ENCODE assay signal across 1 cellular context in the genomic region with DNA sequence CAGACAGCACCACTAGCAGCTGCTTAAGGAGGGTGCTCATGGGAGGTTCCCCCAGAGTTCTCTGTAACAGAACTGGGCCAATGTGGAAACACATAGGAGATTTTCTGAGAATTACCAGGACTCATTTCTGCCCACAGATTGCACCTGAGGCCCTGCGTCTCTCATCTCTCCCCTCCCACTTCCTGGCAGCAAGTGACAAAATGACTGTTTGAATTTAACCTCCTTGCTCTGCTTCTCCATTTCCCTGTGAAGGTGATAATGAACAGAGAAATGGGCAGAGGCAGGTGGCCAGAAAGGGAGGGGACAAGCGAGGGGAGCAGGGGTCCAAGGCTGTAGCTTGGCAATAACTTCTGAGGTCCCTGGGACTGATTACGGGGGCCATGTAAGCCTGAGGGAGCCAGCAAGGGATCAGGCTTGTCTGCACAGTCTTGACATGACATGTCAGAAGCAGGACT.
A peak's percentile ranks its signal among the peaks of the same experiment; 100 is the strongest.
TF ChIP-seq lines count a peak whose summit lies in the region.

No MANE protein-coding gene starts in this region.

TF ChIP-seq in GM12878, 131 proteins besides CTCF, POLR2A, EP300 and RAD21 (continued from another document and continues in another):
- TF ChIP-seq BRCA1 (IDR thresholded peaks at IDR 0.05; ENCODE audit: low read depth, low read length) (no peak), USF2 (IDR thresholded peaks at IDR 0.05; ENCODE audit: borderline replicate concordance, low read depth, low read length) (no peak), NFIC (IDR thresholded peaks at IDR 0.05; ENCODE audit: low read depth, low read length) (no peak), CHD2 (IDR thresholded peaks at IDR 0.05; ENCODE audit: borderline replicate concordance, low read depth, low read length) (peak; percentile 58; the same call in 1 of the 2 replicates), REST (IDR thresholded peaks at IDR 0.05; ENCODE audit: low read depth, low read length) (no peak), TCF12 (IDR thresholded peaks at IDR 0.05; ENCODE audit: low read depth, low read length) (peak; percentile 84), JUNB (IDR thresholded peaks at IDR 0.05) (0 out of 2 replicates have a peak, but pooled peaks have one; percentile 18), PML (IDR thresholded peaks at IDR 0.05; ENCODE audit: low read length) (no peak), IRF5 (IDR thresholded peaks at IDR 0.05; ENCODE audit: borderline replicate concordance) (no peak), GATAD2B (conservative IDR thresholded peaks at IDR 0.05; ENCODE audit: low read depth) (no peak; the same call in 1 of the 2 replicates), ZNF592 (IDR thresholded peaks at IDR 0.05) (no peak), SMAD1 (IDR thresholded peaks at IDR 0.05; ENCODE audit: low read depth, partially characterized antibody) (no peak), CBFB (IDR thresholded peaks at IDR 0.05; ENCODE audit: low read depth) (no peak), SRF (IDR thresholded peaks at IDR 0.05; ENCODE audit: low read depth in 2 of 2, low read length in 2 of 2) (no peak), ETV6 (conservative IDR thresholded peaks at IDR 0.05 in 1 of 2, IDR thresholded peaks at IDR 0.05 in 1 of 2; ENCODE audit: borderline replicate concordance in 1 of 2, low read depth in 1 of 2) (no peak), E2F8 (IDR thresholded peaks at IDR 0.05; ENCODE audit: low read depth, partially characterized antibody) (no peak), SMC3 (IDR thresholded peaks at IDR 0.05; ENCODE audit: borderline replicate concordance, low read length) (no peak), TARDBP (IDR thresholded peaks at IDR 0.05; ENCODE audit: borderline replicate concordance) (no peak), CEBPZ (IDR thresholded peaks at IDR 0.05; ENCODE audit: low read depth, low read length) (no peak), CHD4 (IDR thresholded peaks at IDR 0.05) (no peak), STAT1 (conservative IDR thresholded peaks at IDR 0.05) (no peak), SIX5 (IDR thresholded peaks at IDR 0.05; ENCODE audit: low read depth, low read length, severe bottlenecking) (no peak), NBN (IDR thresholded peaks at IDR 0.05) (peak; percentile 51; the same call in 1 of the 2 replicates), BACH1 (IDR thresholded peaks at IDR 0.05; ENCODE audit: borderline replicate concordance) (no peak), SPI1 (IDR thresholded peaks at IDR 0.05; ENCODE audit: borderline replicate concordance, insufficient read depth, low read depth, low read length) (peak; percentile 74), RAD51 (IDR thresholded peaks at IDR 0.05) (peak; percentile 16; the same call in 1 of the 2 replicates), CREB1 (IDR thresholded peaks at IDR 0.05; ENCODE audit: low read depth) (no peak), DPF2 (IDR thresholded peaks at IDR 0.05) (peak; percentile 81), CEBPB (IDR thresholded peaks at IDR 0.05; ENCODE audit: borderline replicate concordance in 1 of 2, low read depth in 2 of 2, low read length in 2 of 2) (no peak), E2F4 (IDR thresholded peaks at IDR 0.05; ENCODE audit: low read depth, low read length) (0 out of 2 replicates have a peak, but pooled peaks have one; percentile 17), BCL3 (IDR thresholded peaks at IDR 0.05; ENCODE audit: borderline replicate concordance, insufficient read depth, low read depth, low read length, poor library complexity, severe bottlenecking) (no peak), POLR2AphosphoS5 (IDR thresholded peaks at IDR 0.05; ENCODE audit: low read length) (no peak), SUZ12 (IDR thresholded peaks at IDR 0.05; ENCODE audit: unreplicated experiment) (no peak), MYB (IDR thresholded peaks at IDR 0.05; ENCODE audit: borderline replicate concordance, low read depth, low read length) (no peak), FOS (IDR thresholded peaks at IDR 0.05; ENCODE audit: borderline replicate concordance, extremely low read depth, insufficient read length) (no peak), ZBED1 (IDR thresholded peaks at IDR 0.05; ENCODE audit: borderline replicate concordance) (no peak), TCF7 (IDR thresholded peaks at IDR 0.05; ENCODE audit: borderline replicate concordance) (no peak), IRF4 (IDR thresholded peaks at IDR 0.05; ENCODE audit: low read depth, low read length) (peak; percentile 65; the same call in 1 of the 2 replicates), BMI1 (IDR thresholded peaks at IDR 0.05; ENCODE audit: borderline replicate concordance) (no peak), LARP7 (IDR thresholded peaks at IDR 0.05) (no peak)
- TF ChIP-seq, protein P1, sequence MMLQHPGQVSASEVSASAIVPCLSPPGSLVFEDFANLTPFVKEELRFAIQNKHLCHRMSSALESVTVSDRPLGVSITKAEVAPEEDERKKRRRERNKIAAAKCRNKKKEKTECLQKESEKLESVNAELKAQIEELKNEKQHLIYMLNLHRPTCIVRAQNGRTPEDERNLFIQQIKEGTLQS (IDR thresholded peaks at IDR 0.05; ENCODE audit: borderline replicate concordance, extremely low read depth, low read depth, low read length), result no peak
